Comparison of ENCODE assay signal across 21 cellular contexts in genomic region chr15:72591361-72591760, GRCh38.
A peak's percentile ranks its signal among the peaks of the same experiment; 100 is the strongest.
DNase-seq lines count a peak whose midpoint lies in the region; TF ChIP-seq lines count a peak whose summit lies in the region.
"Had no signal": no experiment of that assay in that cellular context is flagged by ENCODE, and none has a peak within 500 bp of the region (broad histone marks: within the 10 kb centered on the region; RNA-seq: fewer than 3 reads in every experiment).

No MANE protein-coding gene starts in this region.

- TF ChIP-seq CTCF in foreskin fibroblast (IDR thresholded peaks at IDR 0.05; ENCODE audit: low read depth, low read length) (no peak), thyroid gland (IDR thresholded peaks at IDR 0.05) (no peak)

- H3K27me3 ChIP-seq in adipocyte (replicated peaks; ENCODE audit: control insufficient read depth, insufficient read depth, low read length) (no peaks in the 10 kb centered on the region), thyroid gland (no peaks in the 10 kb centered on the region)
- H3K27me3 ChIP-seq: heart left ventricle, sigmoid colon, suprapubic skin had no signal

- H3K9me3 ChIP-seq in adipocyte (ENCODE audit: control insufficient read depth, low read length) = no peaks in the 10 kb centered on the region
- H3K9me3 ChIP-seq in thyroid gland = no peaks in the 10 kb centered on the region
- H3K9me3 ChIP-seq: heart left ventricle, sigmoid colon, suprapubic skin had no signal

- 11 to 13% methylated on average over 1 of the region's 1 CpG for WGBS in thyroid gland, 2 donors

- peak; percentile 36 for DNase-seq in GM04503 (ENCODE audit: low read depth)
- DNase-seq in adipocyte (ENCODE audit: low read depth) = peak; percentile 13
- DNase-seq in foreskin fibroblast = peak; percentile 20 to 65
- peak in 1 of 2 donors; percentile 14 for DNase-seq in thyroid gland
- no peak for DNase-seq in NCI-H2227 treated with DMSO at 0.1 percent for 48 hours (lab: John Stamatoyannopoulos, UW)
- no peak for DNase-seq in Kasumi-1 (lab: John Stamatoyannopoulos, UW)
- no peak for DNase-seq in GM19238 (ENCODE audit: insufficient read length, low spot score)
- DNase-seq: activated CD4-positive, alpha-beta T cell treated with anti-CD3 and anti-CD28 coated beads, Interleukin-2, amount 50 U/mL, for 1 hour; activated naive CD8-positive, alpha-beta T cell treated with anti-CD3 and anti-CD28 coated beads, Interleukin-2, amount 50 U/mL, for 24 hours; activated T-cell treated with anti-CD3 and anti-CD28 coated beads, Interleukin-2, amount 50 U/mL, for 4 hours; CD4-positive, CD25-positive, alpha-beta regulatory T cell; DMS79 treated with DMSO at 0.1 percent for 48 hours; heart left ventricle; KBM-7; NCI-H1105; NCI-H2171; sigmoid colon; stimulated activated CD4-positive, alpha-beta T cell treated with anti-CD3 and anti-CD28 coated beads, Interleukin-2, amount 100 ng/mL, for 48 hours had no signal

- intact Hi-C loops in thyroid gland (cut with DNase I) = no loop called here

- H3K27ac ChIP-seq in thyroid gland = peak overlapping the region; percentile 46 to 62 (median 48)
- H3K27ac ChIP-seq: epithelial cell of prostate, heart left ventricle, HL-60, sigmoid colon, suprapubic skin had no signal

- H3K9ac ChIP-seq in adipocyte (ENCODE audit: low read length) = no peak overlapping the region

- peaks cover 10% of the 10 kb centered on the region for H3K4me1 ChIP-seq in adipocyte (ENCODE audit: control insufficient read depth, insufficient read depth, low read length)
- peaks cover 9 to 13% of the 10 kb centered on the region in 2 donors for H3K4me1 ChIP-seq in thyroid gland
- H3K4me1 ChIP-seq: heart left ventricle, sigmoid colon, suprapubic skin had no signal

- H3K4me3 ChIP-seq in adipocyte (ENCODE audit: low read length) (no peak overlapping the region), foreskin fibroblast (ENCODE audit: low read depth in 1 of 2, low read length in 2 of 2) (no peak overlapping the region), thyroid gland (replicated peaks in 1 of 3) (no peak overlapping the region)
- H3K4me3 ChIP-seq: heart left ventricle, sigmoid colon, suprapubic skin had no signal

- no peak for TF ChIP-seq POLR2A in thyroid gland (IDR thresholded peaks at IDR 0.05)

- peaks cover 14% of the 10 kb centered on the region for H3K36me3 ChIP-seq in adipocyte (ENCODE audit: control insufficient read depth, insufficient read depth, low read length, severe bottlenecking)
- H3K36me3 ChIP-seq in thyroid gland = no peaks in the 10 kb centered on the region
- H3K36me3 ChIP-seq: suprapubic skin had no signal

Comparison
In these comparisons a context has a peak if more than half of its experiments do, and no peak if none do; other contexts are left out.
1. DNase-seq: peak in GM04503 (single experiment), adipocyte (single experiment) and foreskin fibroblast (2 of 2); none in NCI-H2227 treated with DMSO at 0.1 percent for 48 hours (single experiment), Kasumi-1 (0 of 2) and GM19238 (single experiment).